In the genomic region with DNA sequence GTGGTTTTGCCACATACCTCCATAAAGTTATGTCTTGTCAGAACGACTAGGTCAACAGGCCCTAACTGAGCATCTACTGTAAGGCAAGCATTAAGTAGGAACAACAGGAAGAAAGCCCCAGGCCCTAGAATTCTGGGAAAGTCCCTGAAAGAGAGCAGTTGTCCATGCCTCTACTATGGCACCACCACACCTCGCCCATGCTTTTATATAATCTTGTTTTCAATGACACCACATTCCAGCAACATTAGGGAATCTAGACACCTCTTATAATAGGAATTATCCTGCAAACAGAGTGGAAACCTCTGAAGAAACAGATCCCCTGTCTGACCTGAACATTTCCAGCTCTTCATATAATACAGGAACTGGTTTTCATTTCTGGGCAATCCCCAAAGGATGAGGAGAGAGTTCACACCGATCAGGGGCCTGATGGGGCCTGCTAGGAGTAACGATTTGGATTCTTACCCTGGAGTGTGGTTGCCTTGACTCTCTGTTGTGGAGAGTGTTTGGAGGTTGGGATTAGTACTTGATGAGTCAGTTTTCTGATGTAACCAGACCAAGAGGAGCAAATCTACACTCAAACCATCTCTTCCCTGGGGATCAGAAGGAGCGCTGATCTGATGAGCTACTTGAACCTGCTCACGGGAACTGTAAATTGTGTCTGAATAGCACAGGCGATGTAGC, we compare ENCODE assay signal across 1 cellular context.
A peak's percentile ranks its signal among the peaks of the same experiment; 100 is the strongest.
TF ChIP-seq lines count a peak whose summit lies in the region.

No MANE protein-coding gene starts in this region.

TF ChIP-seq in HepG2, 621 proteins besides CTCF, POLR2A, EP300 and RAD21:
- TF ChIP-seq FOSL2 (CRISPR knock-in tag; IDR thresholded peaks at IDR 0.05) (peak; percentile 72), ZNF432 (CRISPR knock-in tag; IDR thresholded peaks at IDR 0.05; ENCODE audit: borderline replicate concordance) (no peak)
- TF ChIP-seq, protein P1, sequence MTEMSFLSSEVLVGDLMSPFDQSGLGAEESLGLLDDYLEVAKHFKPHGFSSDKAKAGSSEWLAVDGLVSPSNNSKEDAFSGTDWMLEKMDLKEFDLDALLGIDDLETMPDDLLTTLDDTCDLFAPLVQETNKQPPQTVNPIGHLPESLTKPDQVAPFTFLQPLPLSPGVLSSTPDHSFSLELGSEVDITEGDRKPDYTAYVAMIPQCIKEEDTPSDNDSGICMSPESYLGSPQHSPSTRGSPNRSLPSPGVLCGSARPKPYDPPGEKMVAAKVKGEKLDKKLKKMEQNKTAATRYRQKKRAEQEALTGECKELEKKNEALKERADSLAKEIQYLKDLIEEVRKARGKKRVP (CRISPR knock-in tag; IDR thresholded peaks at IDR 0.05), result peak in 1 of 2 experiments; percentile 77; a peak in 1 of 4 replicates
